In genomic region chr6:81772741-81773140, GRCh38 we compare ENCODE assay signal across 8 cellular contexts. TPM values are rescaled to one million over a fixed set of nuclear protein-coding genes. Genes with fewer than 3 reads are reported as not detected.
DNase-seq lines count a peak whose midpoint lies in the region; ATAC-seq lines count a peak whose summit lies in the region.

No MANE protein-coding gene starts in this region.

- intact Hi-C loops in sciatic nerve (cut with DNase I): no loop called here

- peak; percentile 94 for DNase-seq in EL
- peak; percentile 56 for DNase-seq in astrocyte of the hippocampus (ENCODE audit: low read depth, low spot score)
- no peak for DNase-seq in NCI-H1436 treated with DMSO at 0.1 percent for 48 hours (lab: John Stamatoyannopoulos, UW)
- DNase-seq in NCI-H1417 treated with DMSO at 0.1 percent for 48 hours (lab: John Stamatoyannopoulos, UW): no peak
- no peak for DNase-seq in sciatic nerve (ENCODE audit: low spot score)
- no peak for DNase-seq in ecto neural progenitor cell (ENCODE audit: low spot score)

- ATAC-seq in GM21447 (IDR thresholded peaks at IDR 0.05; ENCODE audit: unreplicated experiment): peak; percentile 100
- peak; percentile 100 for ATAC-seq in HG03565 (IDR thresholded peaks at IDR 0.05; ENCODE audit: unreplicated experiment)
- ATAC-seq in sciatic nerve: no peak

RNA-seq across cellular contexts. Expression of gene TENT5A, which starts 20.3 kb away (rescaled TPM):
- 24.2 TPM for total RNA-seq in sciatic nerve

Comparison
In these comparisons a context has a peak if more than half of its experiments do, and no peak if none do; other contexts are left out.
1. DNase-seq: peak in EL (single experiment) and astrocyte of the hippocampus (single experiment); none in NCI-H1436 treated with DMSO at 0.1 percent for 48 hours (single experiment), NCI-H1417 treated with DMSO at 0.1 percent for 48 hours (single experiment), sciatic nerve (single experiment) and ecto neural progenitor cell (single experiment).